ENCODE assay signal across 8 cellular contexts in genomic region chr2:63050186-63050915, GRCh38. TPM values are rescaled to one million over a fixed set of nuclear protein-coding genes. Genes with fewer than 3 reads are reported as not detected.
DNase-seq lines count a peak whose midpoint lies in the region; ATAC-seq and TF ChIP-seq lines count a peak whose summit lies in the region.

Gene OTX1 (plus strand): TSS chr2:63050830. CDS start chr2:63052991, 2,161 bp downstream.

- DNase-seq in DMS53 (lab: John Stamatoyannopoulos, UW) (peak; percentile 92), NCI-H510A treated with DMSO at 0.1 percent for 48 hours (lab: John Stamatoyannopoulos, UW) (peak; percentile 92), fibroblast of pulmonary artery (ENCODE audit: low read depth) (peak; percentile 46), neuronal stem cell (ENCODE audit: low spot score) (peak; percentile 76), cortex of kidney (lab: John Stamatoyannopoulos, UW) (no peak)
- peak; percentile 83 for DNase-seq in activated CD8-positive, alpha-beta memory T cell treated with anti-CD3 and anti-CD28 coated beads for 24 hours

- peak within 1 kb of the TSS; percentile 96 for H2AFZ ChIP-seq in neuronal stem cell (ENCODE audit: low read length)

- TF ChIP-seq CTCF in fibroblast of pulmonary artery (IDR thresholded peaks at IDR 0.05; ENCODE audit: low read length, missing control alignments): no peak

- H2BK12ac ChIP-seq in neuronal stem cell (ENCODE audit: low read length): no peak within 1 kb of the TSS

- H2BK15ac ChIP-seq in neuronal stem cell (ENCODE audit: low read length): no peak within 1 kb of the TSS

- no peak within 1 kb of the TSS for H4K8ac ChIP-seq in neuronal stem cell (ENCODE audit: low read depth, low read length)

- H3K27me3 ChIP-seq in neuronal stem cell (ENCODE audit: control insufficient read depth in 3 of 3, insufficient read depth in 3 of 3, low read depth in 1 of 3, low read length in 3 of 3): peaks cover 23 to 95% (median 86%) of the 10 kb centered on the region in 3 experiments

- ATAC-seq in GM19468 (IDR thresholded peaks at IDR 0.05; ENCODE audit: extremely low read depth, unreplicated experiment): peak; percentile 73
- peak; percentile 80 for ATAC-seq in HG03521 (IDR thresholded peaks at IDR 0.05; ENCODE audit: unreplicated experiment)

- peaks cover 22 to 28% of the 10 kb centered on the region in 2 donors for H3K4me1 ChIP-seq in neuronal stem cell (ENCODE audit: control insufficient read depth in 2 of 2, insufficient read depth in 1 of 2, low read depth in 1 of 2, low read length in 2 of 2)

- peak within 1 kb of the TSS; percentile 95 for H3K4me2 ChIP-seq in neuronal stem cell (ENCODE audit: insufficient read depth, low read length, poor library complexity, severe bottlenecking)

- H2BK120ac ChIP-seq in neuronal stem cell (ENCODE audit: low read depth, low read length): peak within 1 kb of the TSS; percentile 65

- H3K27ac ChIP-seq in neuronal stem cell (replicated peaks; ENCODE audit: low read length): peak within 1 kb of the TSS; percentile 66

- peaks cover 0 to 5% of the 10 kb centered on the region in 2 donors for H3K36me3 ChIP-seq in neuronal stem cell (replicated peaks in 1 of 2; ENCODE audit: control insufficient read depth in 2 of 2, insufficient read depth in 2 of 2, low read length in 2 of 2)

- H2AK5ac ChIP-seq in neuronal stem cell (ENCODE audit: low read depth, low read length): peak within 1 kb of the TSS; percentile 92

- no peak within 1 kb of the TSS for H4K91ac ChIP-seq in neuronal stem cell (ENCODE audit: low read depth, low read length, poor library complexity)

- H3K14ac ChIP-seq in neuronal stem cell (ENCODE audit: low read length): peak within 1 kb of the TSS; percentile 79

- no CpG with 5 or more reads among the region's 86 CpGs for WGBS in neuronal stem cell (ENCODE audit: extremely low coverage in 2 of 2, insufficient read length in 2 of 2, insufficient replicate concordance in 1 of 2), 2 donors

- H3K9me3 ChIP-seq in neuronal stem cell (replicated peaks in 1 of 2; ENCODE audit: control insufficient read depth in 2 of 2, insufficient read depth in 1 of 2, low read depth in 1 of 2, low read length in 2 of 2): peaks cover 0 to 29% of the 10 kb centered on the region in 2 donors

- H3K4ac ChIP-seq in neuronal stem cell (ENCODE audit: low read length): no peak within 1 kb of the TSS

- H2BK5ac ChIP-seq in neuronal stem cell (ENCODE audit: low read length): peak within 1 kb of the TSS; percentile 68

- H3K23ac ChIP-seq in neuronal stem cell (ENCODE audit: low read depth, low read length, poor library complexity): no peak within 1 kb of the TSS

- H3K4me3 ChIP-seq in fibroblast of pulmonary artery (replicated peaks; ENCODE audit: low read depth, low read length) (peak within 1 kb of the TSS; percentile 60), neuronal stem cell (ENCODE audit: low read length in 2 of 2) (peak within 1 kb of the TSS; percentile 67 to 84)

- peak within 1 kb of the TSS; percentile 93 for H3K9ac ChIP-seq in neuronal stem cell (ENCODE audit: low read depth, low read length, poor library complexity)

- peak within 1 kb of the TSS; percentile 96 for H3K18ac ChIP-seq in neuronal stem cell (ENCODE audit: low read length)

- no peaks in the 10 kb centered on the region for H3K79me1 ChIP-seq in neuronal stem cell (ENCODE audit: low read depth, low read length)

RNA-seq across cellular contexts. Expression of gene OTX1, which starts in this region (rescaled TPM):
- 10.3 TPM for polyA plus RNA-seq in neuronal stem cell (2013, experiment 1 of 2)
- polyA plus RNA-seq in neuronal stem cell (2013, experiment 2 of 2): 10.4 TPM
